Comparison of ENCODE assay signal across 2 cellular contexts in genomic region chr9:99178912-99179872, GRCh38.
TF ChIP-seq lines count a peak whose summit lies in the region.

No MANE protein-coding gene starts in this region.

TF ChIP-seq in GM23338, 12 proteins besides CTCF, POLR2A, EP300 and RAD21:
- TF ChIP-seq ZNF114 (CRISPR knock-in tag; IDR thresholded peaks at IDR 0.05): no peak
- TF ChIP-seq ZNF331 (CRISPR knock-in tag; IDR thresholded peaks at IDR 0.05; ENCODE audit: low read depth): no peak
- no peak for TF ChIP-seq NANOG (IDR thresholded peaks at IDR 0.05; ENCODE audit: borderline replicate concordance)
- no peak for TF ChIP-seq EZH2 (IDR thresholded peaks at IDR 0.05; ENCODE audit: low read depth, unreplicated experiment)
- TF ChIP-seq STAT1 (IDR thresholded peaks at IDR 0.05; ENCODE audit: unreplicated experiment): no peak
- TF ChIP-seq ETS1 (IDR thresholded peaks at IDR 0.05): no peak
- no peak for TF ChIP-seq POLR2AphosphoS5 (IDR thresholded peaks at IDR 0.05; ENCODE audit: low read depth)
- TF ChIP-seq JUNB (IDR thresholded peaks at IDR 0.05; ENCODE audit: unreplicated experiment): no peak
- TF ChIP-seq, protein P1, sequence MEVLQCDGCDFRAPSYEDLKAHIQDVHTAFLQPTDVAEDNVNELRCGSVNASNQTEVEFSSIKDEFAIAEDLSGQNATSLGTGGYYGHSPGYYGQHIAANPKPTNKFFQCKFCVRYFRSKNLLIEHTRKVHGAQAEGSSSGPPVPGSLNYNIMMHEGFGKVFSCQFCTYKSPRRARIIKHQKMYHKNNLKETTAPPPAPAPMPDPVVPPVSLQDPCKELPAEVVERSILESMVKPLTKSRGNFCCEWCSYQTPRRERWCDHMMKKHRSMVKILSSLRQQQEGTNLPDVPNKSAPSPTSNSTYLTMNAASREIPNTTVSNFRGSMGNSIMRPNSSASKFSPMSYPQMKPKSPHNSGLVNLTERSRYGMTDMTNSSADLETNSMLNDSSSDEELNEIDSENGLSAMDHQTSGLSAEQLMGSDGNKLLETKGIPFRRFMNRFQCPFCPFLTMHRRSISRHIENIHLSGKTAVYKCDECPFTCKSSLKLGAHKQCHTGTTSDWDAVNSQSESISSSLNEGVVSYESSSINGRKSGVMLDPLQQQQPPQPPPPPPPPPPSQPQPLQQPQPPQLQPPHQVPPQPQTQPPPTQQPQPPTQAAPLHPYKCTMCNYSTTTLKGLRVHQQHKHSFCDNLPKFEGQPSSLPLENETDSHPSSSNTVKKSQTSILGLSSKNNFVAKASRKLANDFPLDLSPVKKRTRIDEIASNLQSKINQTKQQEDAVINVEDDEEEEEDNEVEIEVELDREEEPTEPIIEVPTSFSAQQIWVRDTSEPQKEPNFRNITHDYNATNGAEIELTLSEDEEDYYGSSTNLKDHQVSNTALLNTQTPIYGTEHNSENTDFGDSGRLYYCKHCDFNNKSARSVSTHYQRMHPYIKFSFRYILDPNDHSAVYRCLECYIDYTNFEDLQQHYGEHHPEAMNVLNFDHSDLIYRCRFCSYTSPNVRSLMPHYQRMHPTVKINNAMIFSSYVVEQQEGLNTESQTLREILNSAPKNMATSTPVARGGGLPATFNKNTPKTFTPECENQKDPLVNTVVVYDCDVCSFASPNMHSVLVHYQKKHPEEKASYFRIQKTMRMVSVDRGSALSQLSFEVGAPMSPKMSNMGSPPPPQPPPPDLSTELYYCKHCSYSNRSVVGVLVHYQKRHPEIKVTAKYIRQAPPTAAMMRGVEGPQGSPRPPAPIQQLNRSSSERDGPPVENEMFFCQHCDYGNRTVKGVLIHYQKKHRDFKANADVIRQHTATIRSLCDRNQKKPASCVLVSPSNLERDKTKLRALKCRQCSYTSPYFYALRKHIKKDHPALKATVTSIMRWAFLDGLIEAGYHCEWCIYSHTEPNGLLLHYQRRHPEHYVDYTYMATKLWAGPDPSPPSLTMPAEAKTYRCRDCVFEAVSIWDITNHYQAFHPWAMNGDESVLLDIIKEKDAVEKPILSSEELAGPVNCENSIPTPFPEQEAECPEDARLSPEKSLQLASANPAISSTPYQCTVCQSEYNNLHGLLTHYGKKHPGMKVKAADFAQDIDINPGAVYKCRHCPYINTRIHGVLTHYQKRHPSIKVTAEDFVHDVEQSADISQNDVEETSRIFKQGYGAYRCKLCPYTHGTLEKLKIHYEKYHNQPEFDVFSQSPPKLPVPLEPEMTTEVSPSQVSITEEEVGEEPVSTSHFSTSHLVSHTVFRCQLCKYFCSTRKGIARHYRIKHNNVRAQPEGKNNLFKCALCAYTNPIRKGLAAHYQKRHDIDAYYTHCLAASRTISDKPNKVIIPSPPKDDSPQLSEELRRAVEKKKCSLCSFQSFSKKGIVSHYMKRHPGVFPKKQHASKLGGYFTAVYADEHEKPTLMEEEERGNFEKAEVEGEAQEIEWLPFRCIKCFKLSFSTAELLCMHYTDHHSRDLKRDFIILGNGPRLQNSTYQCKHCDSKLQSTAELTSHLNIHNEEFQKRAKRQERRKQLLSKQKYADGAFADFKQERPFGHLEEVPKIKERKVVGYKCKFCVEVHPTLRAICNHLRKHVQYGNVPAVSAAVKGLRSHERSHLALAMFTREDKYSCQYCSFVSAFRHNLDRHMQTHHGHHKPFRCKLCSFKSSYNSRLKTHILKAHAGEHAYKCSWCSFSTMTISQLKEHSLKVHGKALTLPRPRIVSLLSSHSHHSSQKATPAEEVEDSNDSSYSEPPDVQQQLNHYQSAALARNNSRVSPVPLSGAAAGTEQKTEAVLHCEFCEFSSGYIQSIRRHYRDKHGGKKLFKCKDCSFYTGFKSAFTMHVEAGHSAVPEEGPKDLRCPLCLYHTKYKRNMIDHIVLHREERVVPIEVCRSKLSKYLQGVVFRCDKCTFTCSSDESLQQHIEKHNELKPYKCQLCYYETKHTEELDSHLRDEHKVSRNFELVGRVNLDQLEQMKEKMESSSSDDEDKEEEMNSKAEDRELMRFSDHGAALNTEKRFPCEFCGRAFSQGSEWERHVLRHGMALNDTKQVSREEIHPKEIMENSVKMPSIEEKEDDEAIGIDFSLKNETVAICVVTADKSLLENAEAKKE (CRISPR knock-in tag; IDR thresholded peaks at IDR 0.05): no peak
- TF ChIP-seq REST (IDR thresholded peaks at IDR 0.05; ENCODE audit: unreplicated experiment): no peak
- TF ChIP-seq CREB1 (CRISPR knock-in tag; IDR thresholded peaks at IDR 0.05; ENCODE audit: low read depth): no peak
- no peak for TF ChIP-seq EZH2phosphoT487 (IDR thresholded peaks at IDR 0.05; ENCODE audit: unreplicated experiment)

TF ChIP-seq in K562, 482 proteins besides CTCF, POLR2A, EP300 and RAD21:
- TF ChIP-seq OTX1 (CRISPR knock-in tag; IDR thresholded peaks at IDR 0.05) (no peak), ADNP (tag; IDR thresholded peaks at IDR 0.05) (0 out of 2 replicates have a peak, but pooled peaks have one; percentile 42), TFE3 (CRISPR knock-in tag; IDR thresholded peaks at IDR 0.05) (no peak), BCOR (IDR thresholded peaks at IDR 0.05) (peak; percentile 56), RBM25 (IDR thresholded peaks at IDR 0.05; ENCODE audit: low read depth, low read length, severe bottlenecking) (peak; percentile 90)
